Comparison of ENCODE assay signal across 16 cellular contexts in the genomic region with DNA sequence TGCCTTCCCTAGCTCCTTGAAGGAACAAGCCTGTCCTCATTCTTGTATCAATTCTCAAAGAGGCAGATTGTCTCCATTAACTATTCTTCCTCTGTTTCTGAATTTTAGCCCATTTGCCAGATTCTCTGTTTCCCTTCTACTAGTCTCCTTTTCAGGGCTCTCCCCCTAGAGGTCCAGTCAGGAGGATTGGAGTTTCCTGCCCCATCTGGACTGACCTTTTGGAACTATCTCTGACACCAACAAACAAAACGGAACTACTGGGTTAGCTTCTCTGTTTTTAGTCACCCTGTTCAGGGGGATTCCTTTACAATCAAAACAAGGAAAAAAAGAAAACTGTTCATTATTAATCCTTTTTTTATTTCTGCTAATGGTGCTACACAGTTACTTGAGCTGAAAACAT. TPM values are rescaled to one million over a fixed set of nuclear protein-coding genes. Genes with fewer than 3 reads are reported as not detected.
DNase-seq lines count a peak whose midpoint lies in the region; TF ChIP-seq lines count a peak whose summit lies in the region.
"Had no signal": no experiment of that assay in that cellular context is flagged by ENCODE, and none has a peak within 500 bp of the region (broad histone marks: within the 10 kb centered on the region; RNA-seq: fewer than 3 reads in every experiment).

No MANE protein-coding gene starts in this region.

- no peak overlapping the region for H3K9ac ChIP-seq in liver (ENCODE audit: low read depth in 1 of 2, low read length in 2 of 2)

- no peaks in the 10 kb centered on the region for H3K27me3 ChIP-seq in brain microvascular endothelial cell (replicated peaks)
- no peaks in the 10 kb centered on the region for H3K27me3 ChIP-seq in liver (ENCODE audit: control insufficient read depth in 4 of 4, insufficient read depth in 4 of 4, low read length in 3 of 4)
- H3K27me3 ChIP-seq in ascending aorta, result no peaks in the 10 kb centered on the region

- TF ChIP-seq RAD21 in liver (IDR thresholded peaks at IDR 0.05), result peak in 1 of 2 donors; percentile 26

- H3K9me3 ChIP-seq in liver (ENCODE audit: control insufficient read depth in 4 of 4, low read length in 3 of 4) (no peaks in the 10 kb centered on the region), ascending aorta (no peaks in the 10 kb centered on the region)
- H3K9me3 ChIP-seq: Caco-2 had no signal

- H3K27ac ChIP-seq in brain microvascular endothelial cell (no peak overlapping the region), liver (ENCODE audit: low read depth in 1 of 2, low read length in 2 of 2) (no peak overlapping the region), ascending aorta (no peak overlapping the region)
- H3K27ac ChIP-seq: C4-2B had no signal

- WGBS in liver, result 29% methylated on average over 1 of the region's 1 CpG

- H3K4me1 ChIP-seq in liver (ENCODE audit: control insufficient read depth in 4 of 4, insufficient read depth in 4 of 4, low read length in 3 of 4) (peaks cover 0 to 4% (median 3%) of the 10 kb centered on the region in 4 donors), ascending aorta (no peaks in the 10 kb centered on the region)
- H3K4me1 ChIP-seq: Caco-2 had no signal

- H3K4me3 ChIP-seq in brain microvascular endothelial cell (ENCODE audit: low read depth, low read length), result no peak overlapping the region
- H3K4me3 ChIP-seq in liver (ENCODE audit: low read depth in 1 of 3, low read length in 3 of 3), result no peak overlapping the region
- H3K4me3 ChIP-seq in ascending aorta, result no peak overlapping the region
- H3K4me3 ChIP-seq: K562 had no signal

- DNase-seq in GM10266 (ENCODE audit: extremely low spot score), result peak; percentile 29
- DNase-seq in HuH-7.5 (ENCODE audit: low spot score), result peak; percentile 11
- no peak for DNase-seq in brain microvascular endothelial cell
- DNase-seq in NCI-H187 (lab: John Stamatoyannopoulos, UW), result no peak
- no peak for DNase-seq in AG08396 (ENCODE audit: low spot score)
- DNase-seq in ascending aorta (ENCODE audit: low spot score in 2 of 2), result no peak
- DNase-seq: ACHN; AML-193; Caco-2; CD4-positive, alpha-beta T cell; GOT3; H9; IMR-90 had no signal

- H3K36me3 ChIP-seq in brain microvascular endothelial cell (replicated peaks) (no peaks in the 10 kb centered on the region), liver (ENCODE audit: control insufficient read depth in 4 of 4, insufficient read depth in 3 of 4, low read depth in 1 of 4, low read length in 3 of 4) (no peaks in the 10 kb centered on the region), ascending aorta (no peaks in the 10 kb centered on the region)

- intact Hi-C loops in ascending aorta (cut with DNase I), result no loop called here

- TF ChIP-seq CTCF in GM10266 (IDR thresholded peaks at IDR 0.05; ENCODE audit: control insufficient read depth, insufficient read depth, low read depth, missing control alignments), result no peak
- peak; percentile 10 for TF ChIP-seq CTCF in brain microvascular endothelial cell (IDR thresholded peaks at IDR 0.05; ENCODE audit: low read depth, low read length, missing control alignments)
- no peak for TF ChIP-seq CTCF in liver (IDR thresholded peaks at IDR 0.05; ENCODE audit: low read depth, low read length, missing input control)
- TF ChIP-seq CTCF in ascending aorta (IDR thresholded peaks at IDR 0.05), result no peak

- in situ Hi-C loops in brain microvascular endothelial cell (cut with HindIII; ENCODE audit: low pct_ligation_motif_present, low sequenced_read_pairs), result no loop called here

TF ChIP-seq in liver, 16 proteins besides CTCF, POLR2A, EP300 and RAD21:
- TF ChIP-seq SP1 (IDR thresholded peaks at IDR 0.05), result no peak
- peak; percentile 28 to 49 for TF ChIP-seq HNF4A (conservative IDR thresholded peaks at IDR 0.05)
TF ChIP-seq in liver: peak in this region for 1.

RNA-seq across cellular contexts. Expression of gene KPNA4, which starts 10.2 kb away (rescaled TPM):
- total RNA-seq in liver (10 to 100 TPM; 13.8 to 14.1 TPM), ascending aorta (17.6 TPM)
- polyA plus RNA-seq in liver, result 1 to 10 TPM; 6.1 to 6.7 TPM

Comparison
In these comparisons a context has a peak if more than half of its experiments do, and no peak if none do; other contexts are left out.
1. DNase-seq: peak in GM10266 (single experiment) and HuH-7.5 (single experiment); none in brain microvascular endothelial cell (single experiment), NCI-H187 (0 of 2), AG08396 (single experiment) and ascending aorta (0 of 2).